In genomic region chr4:140621161-140621560, GRCh38 we compare ENCODE assay signal across 33 cellular contexts. TPM values are rescaled to one million over a fixed set of nuclear protein-coding genes. Genes with fewer than 3 reads are reported as not detected.
"Had no signal": no experiment of that assay in that cellular context is flagged by ENCODE, and none has a peak within 500 bp of the region (broad histone marks: within the 10 kb centered on the region; RNA-seq: fewer than 3 reads in every experiment).

No MANE protein-coding gene starts in this region.

- FAIRE-seq: RCC 7860, TTC549 had no signal

- H3K36me3 ChIP-seq: MG63 had no signal

- H3K27ac ChIP-seq: brain microvascular endothelial cell, RWPE1 had no signal

- DNase-seq: activated CD4-positive, alpha-beta T cell treated with anti-CD3 and anti-CD28 coated beads for 36 hours; activated CD4-positive, alpha-beta T cell treated with anti-CD3 and anti-CD28 coated beads, Interleukin-2, amount 10 ng/mL, durations not matched to agents 7 days and 5 days; activated CD4-positive, alpha-beta T cell treated with anti-CD3 and anti-CD28 coated beads, Interleukin-2, amount 50 U/mL, for 48 hours; activated CD8-positive, alpha-beta memory T cell treated with anti-CD3 and anti-CD28 coated beads, Interleukin-2, amount 50 U/mL, for 4 hours; activated CD8-positive, alpha-beta T cell treated with anti-CD3 and anti-CD28 coated beads, Interleukin-2, amount 10 ng/mL, durations not matched to agents 7 days and 5 days; activated naive CD4-positive, alpha-beta T cell treated with anti-CD3 and anti-CD28 coated beads, Interleukin-2, amount 10 ng/mL, durations not matched to agents 7 days and 5 days; activated naive CD8-positive, alpha-beta T cell treated with anti-CD3 and anti-CD28 coated beads, Interleukin-2, amount 50 U/mL, for 24 hours; activated T-cell treated with anti-CD3 and anti-CD28 coated beads for 4 hours; activated T-cell treated with anti-CD3 and anti-CD28 coated beads, Interleukin-2, amount 50 U/mL, for 4 hours; aorta; brain microvascular endothelial cell; central memory CD4-positive, alpha-beta T cell; Karpas-422; MG63; NCI-H1092; NCI-H1436 treated with DMSO at 0.1 percent for 48 hours; NCI-H1694 treated with DMSO at 0.1 percent for 48 hours; NCI-H2029; NCI-H345; NCI-H524 treated with DMSO at 0.1 percent for 48 hours; PC-3; SIG-M5 had no signal

- ATAC-seq: activated CD4-positive, alpha-beta T cell treated with anti-CD3 and anti-CD28 coated beads for 36 hours; activated CD4-positive, CD25-positive, alpha-beta regulatory T cell treated with anti-CD3 and anti-CD28 coated beads, Interleukin-2, amount 50 U/mL, for 24 hours; activated CD8-positive, alpha-beta T cell treated with anti-CD3 and anti-CD28 coated beads, Interleukin-2, amount 10 ng/mL, durations not matched to agents 7 days and 5 days; activated naive CD8-positive, alpha-beta T cell treated with anti-CD3 and anti-CD28 coated beads, Interleukin-2, amount 50 U/mL, for 24 hours; activated T-cell treated with anti-CD3 and anti-CD28 coated beads, Interleukin-2, amount 50 U/mL, for 4 hours; PC-3; Right ventricle myocardium inferior had no signal

- H3K4me3 ChIP-seq: MG63 had no signal

- H3K9me3 ChIP-seq: MG63 had no signal

- H3K27me3 ChIP-seq: brain microvascular endothelial cell, MG63 had no signal

RNA-seq across cellular contexts. Expression of gene UCP1, which starts 52.4 kb away (rescaled TPM):
- total RNA-seq: activated CD4-positive, alpha-beta T cell treated with anti-CD3 and anti-CD28 coated beads for 36 hours; activated CD4-positive, alpha-beta T cell treated with anti-CD3 and anti-CD28 coated beads, Interleukin-2, amount 10 ng/mL, durations not matched to agents 7 days and 5 days; activated CD8-positive, alpha-beta T cell treated with anti-CD3 and anti-CD28 coated beads, Interleukin-2, amount 10 ng/mL, durations not matched to agents 7 days and 5 days; activated T-cell treated with anti-CD3 and anti-CD28 coated beads, Interleukin-2, amount 50 U/mL, for 4 hours; activated T-helper 1 cell treated with anti-CD3 and anti-CD28 coated beads, Interleukin-12 subunit alpha, Interleukin-12 subunit beta, Interleukin-2, Interleukin-4 antibody, amounts not matched to agents 30 ng/mL and 10 ng/mL and 1 ng/mL, durations not matched to agents 14 hours and 24 hours and 36 hours; aorta; chondrocyte; NCI-H460; PC-3; Right ventricle myocardium inferior; SK-MEL-5; T-helper 1 cell treated with Interleukin-12 subunit alpha and Interleukin-12 subunit beta and Interleukin-4 antibody, amounts not matched to agents 30 ng/mL and 1 ng/mL, for 36 hours; T-helper 2 cell treated with Interferon-gamma antibody and Interleukin-4, amounts not matched to agents 100 ng/mL and 5 ng/mL, for 36 hours had no signal
- polyA plus RNA-seq: aorta had no signal
